14 cellular contexts compared by ENCODE assay signal in the genomic region with DNA sequence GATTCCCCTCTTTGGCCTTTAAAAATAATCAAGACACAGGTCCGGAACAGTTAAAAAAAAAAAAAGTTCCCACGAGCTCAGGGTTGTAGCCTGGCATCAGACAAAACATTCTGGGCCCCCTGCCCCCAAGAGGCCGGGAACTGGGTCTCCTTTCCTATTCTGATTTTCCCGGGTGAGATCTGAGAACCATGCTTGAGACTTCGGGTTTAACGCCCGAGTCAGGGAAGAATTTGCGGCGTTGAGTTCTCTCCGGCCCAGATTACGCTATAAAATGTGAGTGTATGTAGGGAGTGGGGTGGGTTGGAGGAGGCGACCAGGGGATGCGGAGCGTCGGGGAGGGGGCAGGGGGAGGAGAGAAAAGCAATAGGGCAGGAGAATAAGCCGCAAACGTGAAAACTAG. TPM values are rescaled to one million over a fixed set of nuclear protein-coding genes. Genes with fewer than 3 reads are reported as not detected.
DNase-seq lines count a peak whose midpoint lies in the region; ATAC-seq lines count a peak whose summit lies in the region.
"Had no signal": no experiment of that assay in that cellular context is flagged by ENCODE, and none has a peak within 500 bp of the region (broad histone marks: within the 10 kb centered on the region; RNA-seq: fewer than 3 reads in every experiment).

No MANE protein-coding gene starts in this region.

- peaks cover 78% of the 10 kb centered on the region for H3K27me3 Mint-ChIP-seq in activated naive CD4-positive, alpha-beta T cell treated with anti-CD3 and anti-CD28 coated beads, Interleukin-2, amount 10 ng/mL, durations not matched to agents 7 days and 5 days
- peaks cover 63% of the 10 kb centered on the region for H3K27me3 Mint-ChIP-seq in activated T-helper 2 cell treated with anti-CD3 and anti-CD28 coated beads, Interferon-gamma antibody, Interleukin-2, Interleukin-4, amounts not matched to agents 10 μg/mL and 5 μg/mL and 100 μg/mL, durations not matched to agents 14 hours and 24 hours and 36 hours (ENCODE audit: low read depth)
- peaks cover 52 to 66% (median 66%) of the 10 kb centered on the region in 3 donors for H3K27me3 Mint-ChIP-seq in immature natural killer cell (ENCODE audit: low read depth in 3 of 3)
- peaks cover 94% of the 10 kb centered on the region for H3K27me3 Mint-ChIP-seq in stimulated activated naive CD8-positive, alpha-beta T cell treated with anti-CD3 and anti-CD28 coated beads, Interleukin-15, amount 100 ng/mL, for 72 hours

- peaks cover 14% of the 10 kb centered on the region for H3K4me1 Mint-ChIP-seq in activated naive CD4-positive, alpha-beta T cell treated with anti-CD3 and anti-CD28 coated beads, Interleukin-2, amount 10 ng/mL, durations not matched to agents 7 days and 5 days
- peaks cover 15% of the 10 kb centered on the region for H3K4me1 Mint-ChIP-seq in activated T-helper 2 cell treated with anti-CD3 and anti-CD28 coated beads, Interferon-gamma antibody, Interleukin-2, Interleukin-4, amounts not matched to agents 10 μg/mL and 5 μg/mL and 100 μg/mL, durations not matched to agents 14 hours and 24 hours and 36 hours (ENCODE audit: low read depth)
- peaks cover 20 to 40% of the 10 kb centered on the region in 2 donors for H3K4me1 Mint-ChIP-seq in immature natural killer cell
- H3K4me1 Mint-ChIP-seq in stimulated activated naive CD8-positive, alpha-beta T cell treated with anti-CD3 and anti-CD28 coated beads, Interleukin-15, amount 100 ng/mL, for 72 hours, result peaks cover 48% of the 10 kb centered on the region

- H3K36me3 Mint-ChIP-seq in activated naive CD4-positive, alpha-beta T cell treated with anti-CD3 and anti-CD28 coated beads, Interleukin-2, amount 10 ng/mL, durations not matched to agents 7 days and 5 days, result peaks cover 25% of the 10 kb centered on the region
- H3K36me3 Mint-ChIP-seq in activated T-helper 2 cell treated with anti-CD3 and anti-CD28 coated beads, Interferon-gamma antibody, Interleukin-2, Interleukin-4, amounts not matched to agents 10 μg/mL and 5 μg/mL and 100 μg/mL, durations not matched to agents 14 hours and 24 hours and 36 hours (ENCODE audit: low read depth), result peaks cover 12% of the 10 kb centered on the region
- H3K36me3 Mint-ChIP-seq in immature natural killer cell, result peaks cover 4 to 13% (median 12%) of the 10 kb centered on the region in 3 donors

- ATAC-seq in stimulated activated naive CD8-positive, alpha-beta T cell treated with anti-CD3 and anti-CD28 coated beads, Interleukin-15, amount 100 ng/mL, for 72 hours, result no peak
- ATAC-seq in Right ventricle myocardium inferior, result no peak
- ATAC-seq in GM19395 (IDR thresholded peaks at IDR 0.05; ENCODE audit: unreplicated experiment), result no peak

- intact Hi-C loops in activated T-helper 2 cell treated with anti-CD3 and anti-CD28 coated beads, Interferon-gamma antibody, Interleukin-2, Interleukin-4, amounts not matched to agents 10 μg/mL and 5 μg/mL and 100 μg/mL, durations not matched to agents 14 hours and 24 hours and 36 hours (cut with micrococcal nuclease), result loop anchor here (1.0 to 5.0 kb wide), 3 partner anchors 23 to 56 kb away; no protein-coding TSS in a partner anchor
- intact Hi-C loops in Right ventricle myocardium inferior (cut with DNase I), result no loop called here

- H3K4me3 Mint-ChIP-seq in activated naive CD4-positive, alpha-beta T cell treated with anti-CD3 and anti-CD28 coated beads, Interleukin-2, amount 10 ng/mL, durations not matched to agents 7 days and 5 days, result peak overlapping the region; percentile 51
- no peak overlapping the region for H3K4me3 Mint-ChIP-seq in activated T-helper 2 cell treated with anti-CD3 and anti-CD28 coated beads, Interferon-gamma antibody, Interleukin-2, Interleukin-4, amounts not matched to agents 10 μg/mL and 5 μg/mL and 100 μg/mL, durations not matched to agents 14 hours and 24 hours and 36 hours (ENCODE audit: low read depth)
- peak overlapping the region in 4 of 5 donors; percentile 5 to 74 (median 55) for H3K4me3 Mint-ChIP-seq in immature natural killer cell
- peak overlapping the region; percentile 36 to 61 for H3K4me3 Mint-ChIP-seq in stimulated activated naive CD8-positive, alpha-beta T cell treated with anti-CD3 and anti-CD28 coated beads, Interleukin-15, amount 100 ng/mL, for 72 hours

- no peak for DNase-seq in activated naive CD4-positive, alpha-beta T cell treated with anti-CD3 and anti-CD28 coated beads, Interleukin-2, amount 10 ng/mL, durations not matched to agents 7 days and 5 days
- no peak for DNase-seq in activated naive CD4-positive, alpha-beta T cell (lab: John Stamatoyannopoulos, UW)
- no peak for DNase-seq in activated T-helper 2 cell treated with anti-CD3 and anti-CD28 coated beads, Interferon-gamma antibody, Interleukin-2, Interleukin-4, amounts not matched to agents 10 μg/mL and 5 μg/mL and 100 μg/mL, durations not matched to agents 14 hours and 24 hours and 36 hours (ENCODE audit: low spot score)
- DNase-seq in immature natural killer cell (no peak), Right ventricle myocardium inferior (ENCODE audit: missing footprints) (no peak), AG20443 (ENCODE audit: low spot score) (no peak)
- DNase-seq in stimulated activated naive CD8-positive, alpha-beta T cell treated with anti-CD3 and anti-CD28 coated beads, Interleukin-15, amount 100 ng/mL, for 72 hours, result no peak
- DNase-seq: BE2C, NCI-H2171, spleen had no signal

- H3K9me3 Mint-ChIP-seq in activated naive CD4-positive, alpha-beta T cell treated with anti-CD3 and anti-CD28 coated beads, Interleukin-2, amount 10 ng/mL, durations not matched to agents 7 days and 5 days, result peaks cover 12% of the 10 kb centered on the region
- H3K9me3 Mint-ChIP-seq in activated T-helper 2 cell treated with anti-CD3 and anti-CD28 coated beads, Interferon-gamma antibody, Interleukin-2, Interleukin-4, amounts not matched to agents 10 μg/mL and 5 μg/mL and 100 μg/mL, durations not matched to agents 14 hours and 24 hours and 36 hours, result peaks cover 14% of the 10 kb centered on the region
- peaks cover 26 to 72% (median 39%) of the 10 kb centered on the region in 6 donors for H3K9me3 Mint-ChIP-seq in immature natural killer cell
- H3K9me3 Mint-ChIP-seq in stimulated activated naive CD8-positive, alpha-beta T cell treated with anti-CD3 and anti-CD28 coated beads, Interleukin-15, amount 100 ng/mL, for 72 hours, result peaks cover 19 to 32% of the 10 kb centered on the region in 2 donors

- CTCF ChIA-PET in activated naive CD4-positive, alpha-beta T cell treated with anti-CD3 and anti-CD28 coated beads, Interleukin-2, amount 10 ng/mL, durations not matched to agents 7 days and 5 days (lab: Charles Lee), result no interaction called here

- peak overlapping the region; percentile 81 for H3K27ac Mint-ChIP-seq in activated naive CD4-positive, alpha-beta T cell treated with anti-CD3 and anti-CD28 coated beads, Interleukin-2, amount 10 ng/mL, durations not matched to agents 7 days and 5 days
- peak overlapping the region; percentile 49 for H3K27ac Mint-ChIP-seq in activated T-helper 2 cell treated with anti-CD3 and anti-CD28 coated beads, Interferon-gamma antibody, Interleukin-2, Interleukin-4, amounts not matched to agents 10 μg/mL and 5 μg/mL and 100 μg/mL, durations not matched to agents 14 hours and 24 hours and 36 hours
- peak overlapping the region in 1 of 6 donors; percentile 75 for H3K27ac Mint-ChIP-seq in immature natural killer cell
- H3K27ac Mint-ChIP-seq in stimulated activated naive CD8-positive, alpha-beta T cell treated with anti-CD3 and anti-CD28 coated beads, Interleukin-15, amount 100 ng/mL, for 72 hours, result peak overlapping the region in 1 of 2 donors; percentile 91

RNA-seq across cellular contexts. Expression of gene ZIC1, which starts 2.6 kb away (rescaled TPM):
- total RNA-seq in activated T-helper 2 cell treated with anti-CD3 and anti-CD28 coated beads, Interferon-gamma antibody, Interleukin-2, Interleukin-4, amounts not matched to agents 10 μg/mL and 5 μg/mL and 100 μg/mL, durations not matched to agents 14 hours and 24 hours and 36 hours, result not detected in 2 replicates
- polyA plus RNA-seq in immature natural killer cell, result not detected
- not detected for total RNA-seq in Right ventricle myocardium inferior
- total RNA-seq: body of pancreas, spleen, vagina had no signal
- polyA plus RNA-seq: esophagus, spleen had no signal

RNA-seq across cellular contexts. Expression of gene ZIC4, which starts 5.4 kb away (rescaled TPM):
- total RNA-seq in activated T-helper 2 cell treated with anti-CD3 and anti-CD28 coated beads, Interferon-gamma antibody, Interleukin-2, Interleukin-4, amounts not matched to agents 10 μg/mL and 5 μg/mL and 100 μg/mL, durations not matched to agents 14 hours and 24 hours and 36 hours, result not detected in 2 replicates
- polyA plus RNA-seq in immature natural killer cell, result not detected
- not detected for total RNA-seq in Right ventricle myocardium inferior
- total RNA-seq: body of pancreas, spleen, vagina had no signal
- polyA plus RNA-seq: esophagus, spleen had no signal
